In the genomic region with DNA sequence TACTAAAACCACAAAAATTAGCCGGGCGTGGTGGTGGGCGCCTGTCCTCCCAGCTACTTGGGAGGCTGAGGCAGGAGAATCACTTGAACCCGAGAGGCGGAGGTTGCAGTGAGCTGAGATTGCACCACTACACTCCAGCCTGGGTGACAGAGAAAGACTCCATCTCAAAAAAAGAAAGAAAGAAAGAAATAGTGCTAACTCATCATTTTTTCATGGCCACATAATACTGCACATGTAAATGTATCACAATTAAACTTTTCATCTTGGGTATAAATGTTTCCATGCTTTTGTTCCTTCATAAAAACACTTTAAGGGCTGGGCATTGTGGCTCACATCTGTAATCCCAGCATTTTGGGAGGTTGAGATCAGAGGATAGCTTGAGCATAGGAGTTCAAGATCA, we compare ENCODE assay signal across 4 cellular contexts. TPM values are rescaled to one million over a fixed set of nuclear protein-coding genes. Genes with fewer than 3 reads are reported as not detected.
"Had no signal": no experiment of that assay in that cellular context is flagged by ENCODE, and none has a peak within 500 bp of the region (broad histone marks: within the 10 kb centered on the region; RNA-seq: fewer than 3 reads in every experiment).

No MANE protein-coding gene starts in this region.

RNA-seq across cellular contexts. Expression of gene ZNF423, which starts 15.9 kb away (rescaled TPM):
- total RNA-seq: PC-3; PC-9; SK-MEL-5; T-helper 1 cell treated with Interleukin-12 subunit alpha and Interleukin-12 subunit beta and Interleukin-4 antibody, amounts not matched to agents 30 ng/mL and 1 ng/mL, for 36 hours had no signal
